In the genomic region with DNA sequence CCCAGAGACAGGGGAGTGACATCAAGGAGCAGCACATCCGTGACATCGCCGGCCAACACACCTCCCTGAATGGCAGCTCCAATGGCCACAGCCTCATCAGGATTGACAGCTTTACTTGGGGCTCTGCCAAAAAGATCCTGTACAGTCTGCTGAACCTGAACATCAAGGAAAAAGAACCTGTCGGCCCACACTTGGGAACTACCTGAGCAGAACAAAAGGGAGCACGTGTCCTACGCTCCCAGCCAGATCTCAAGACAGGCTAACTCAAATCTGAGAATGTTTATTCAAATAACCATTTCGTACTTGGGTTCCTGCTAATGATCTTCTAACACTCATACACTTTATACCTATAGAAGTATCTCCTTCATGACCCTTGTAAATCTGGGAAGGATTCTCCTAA, we compare ENCODE assay signal across 1 cellular context.
TF ChIP-seq lines count a peak whose summit lies in the region.

No MANE protein-coding gene starts in this region.

TF ChIP-seq in SK-N-SH treated with all-trans-retinoic acid at 6 μM for 48 hours, 23 proteins besides CTCF, POLR2A, EP300 and RAD21 (continued from another document):
- TF ChIP-seq GLIS3 (CRISPR knock-in tag; IDR thresholded peaks at IDR 0.05) = no peak
- TF ChIP-seq ZFP3 (CRISPR knock-in tag; IDR thresholded peaks at IDR 0.05) = no peak
- TF ChIP-seq SNAI2 (CRISPR knock-in tag; IDR thresholded peaks at IDR 0.05) = no peak
- no peak for TF ChIP-seq ZC3H10 (CRISPR knock-in tag; IDR thresholded peaks at IDR 0.05)
- no peak for TF ChIP-seq ESRRG (CRISPR knock-in tag; IDR thresholded peaks at IDR 0.05)
- no peak for TF ChIP-seq ZFP30 (CRISPR knock-in tag; IDR thresholded peaks at IDR 0.05)
- TF ChIP-seq TCF4 (CRISPR knock-in tag; IDR thresholded peaks at IDR 0.05; ENCODE audit: borderline replicate concordance) = no peak
- no peak for TF ChIP-seq ZNF70 (CRISPR knock-in tag; IDR thresholded peaks at IDR 0.05)
- TF ChIP-seq BACH2 (CRISPR knock-in tag; IDR thresholded peaks at IDR 0.05; ENCODE audit: borderline replicate concordance) = no peak
- TF ChIP-seq, protein P1, sequence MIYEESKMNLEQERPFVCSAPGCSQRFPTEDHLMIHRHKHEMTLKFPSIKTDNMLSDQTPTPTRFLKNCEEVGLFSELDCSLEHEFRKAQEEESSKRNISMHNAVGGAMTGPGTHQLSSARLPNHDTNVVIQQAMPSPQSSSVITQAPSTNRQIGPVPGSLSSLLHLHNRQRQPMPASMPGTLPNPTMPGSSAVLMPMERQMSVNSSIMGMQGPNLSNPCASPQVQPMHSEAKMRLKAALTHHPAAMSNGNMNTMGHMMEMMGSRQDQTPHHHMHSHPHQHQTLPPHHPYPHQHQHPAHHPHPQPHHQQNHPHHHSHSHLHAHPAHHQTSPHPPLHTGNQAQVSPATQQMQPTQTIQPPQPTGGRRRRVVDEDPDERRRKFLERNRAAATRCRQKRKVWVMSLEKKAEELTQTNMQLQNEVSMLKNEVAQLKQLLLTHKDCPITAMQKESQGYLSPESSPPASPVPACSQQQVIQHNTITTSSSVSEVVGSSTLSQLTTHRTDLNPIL (CRISPR knock-in tag; IDR thresholded peaks at IDR 0.05; ENCODE audit: low read depth) = no peak
- TF ChIP-seq POU6F1 (CRISPR knock-in tag; IDR thresholded peaks at IDR 0.05; ENCODE audit: borderline replicate concordance, low read depth) = no peak
- TF ChIP-seq, protein P2, sequence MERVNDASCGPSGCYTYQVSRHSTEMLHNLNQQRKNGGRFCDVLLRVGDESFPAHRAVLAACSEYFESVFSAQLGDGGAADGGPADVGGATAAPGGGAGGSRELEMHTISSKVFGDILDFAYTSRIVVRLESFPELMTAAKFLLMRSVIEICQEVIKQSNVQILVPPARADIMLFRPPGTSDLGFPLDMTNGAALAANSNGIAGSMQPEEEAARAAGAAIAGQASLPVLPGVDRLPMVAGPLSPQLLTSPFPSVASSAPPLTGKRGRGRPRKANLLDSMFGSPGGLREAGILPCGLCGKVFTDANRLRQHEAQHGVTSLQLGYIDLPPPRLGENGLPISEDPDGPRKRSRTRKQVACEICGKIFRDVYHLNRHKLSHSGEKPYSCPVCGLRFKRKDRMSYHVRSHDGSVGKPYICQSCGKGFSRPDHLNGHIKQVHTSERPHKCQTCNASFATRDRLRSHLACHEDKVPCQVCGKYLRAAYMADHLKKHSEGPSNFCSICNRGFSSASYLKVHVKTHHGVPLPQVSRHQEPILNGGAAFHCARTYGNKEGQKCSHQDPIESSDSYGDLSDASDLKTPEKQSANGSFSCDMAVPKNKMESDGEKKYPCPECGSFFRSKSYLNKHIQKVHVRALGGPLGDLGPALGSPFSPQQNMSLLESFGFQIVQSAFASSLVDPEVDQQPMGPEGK (CRISPR knock-in tag; IDR thresholded peaks at IDR 0.05; ENCODE audit: borderline replicate concordance) = no peak
- no peak for TF ChIP-seq ARNTL (CRISPR knock-in tag; IDR thresholded peaks at IDR 0.05; ENCODE audit: borderline replicate concordance, low read depth)
